Comparison of ENCODE assay signal across 13 cellular contexts in the genomic region with DNA sequence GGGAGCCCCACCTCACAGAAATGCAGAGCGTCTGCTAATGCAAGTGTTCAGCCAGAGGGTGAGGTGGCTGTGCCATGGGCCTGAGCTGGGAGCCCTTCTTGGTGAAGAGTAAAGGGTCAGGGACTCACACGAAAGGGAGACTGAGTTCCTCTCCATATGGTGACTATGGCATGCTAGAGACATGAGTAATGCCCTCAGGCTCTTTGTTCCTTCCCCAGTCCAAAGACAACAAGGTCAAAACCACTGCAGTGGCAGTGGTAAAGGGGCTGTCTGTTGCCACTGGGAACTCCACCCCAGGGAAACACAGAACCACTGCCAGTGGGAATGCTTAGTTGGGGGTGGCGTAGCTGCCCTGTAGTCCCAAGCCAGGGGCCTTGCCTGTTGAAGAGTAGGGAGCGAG. TPM values are rescaled to one million over a fixed set of nuclear protein-coding genes. Genes with fewer than 3 reads are reported as not detected.
DNase-seq lines count a peak whose midpoint lies in the region; ATAC-seq, FAIRE-seq and TF ChIP-seq lines count a peak whose summit lies in the region.
"Had no signal": no experiment of that assay in that cellular context is flagged by ENCODE, and none has a peak within 500 bp of the region (broad histone marks: within the 10 kb centered on the region; RNA-seq: fewer than 3 reads in every experiment).

No MANE protein-coding gene starts in this region.

- no peaks in the 10 kb centered on the region for H3K36me3 ChIP-seq in astrocyte (ENCODE audit: insufficient read depth, low read length)

- H3K4me1 Mint-ChIP-seq in astrocyte (ENCODE audit: low read depth, unreplicated experiment), result peaks cover 6% of the 10 kb centered on the region
- H3K4me1 Mint-ChIP-seq: central memory CD8-positive, alpha-beta T cell had no signal

- no peak overlapping the region; the same call in 1 of the 2 replicates for H3K4me3 ChIP-seq in HL-60 (replicated peaks; ENCODE audit: insufficient read depth, low read length)
- H3K4me3 ChIP-seq in astrocyte (ENCODE audit: insufficient read depth, low read depth, low read length), result no peak overlapping the region
- H3K4me3 ChIP-seq: SK-N-MC had no signal

- ATAC-seq in HG03354 (IDR thresholded peaks at IDR 0.05; ENCODE audit: poor library complexity, severe bottlenecking, unreplicated experiment) (no peak), HG03039 (IDR thresholded peaks at IDR 0.05; ENCODE audit: unreplicated experiment) (no peak), GM21390 (IDR thresholded peaks at IDR 0.05; ENCODE audit: unreplicated experiment) (no peak)

- no peaks in the 10 kb centered on the region for H3K79me2 ChIP-seq in astrocyte (ENCODE audit: insufficient read depth, low read length)

- FAIRE-seq in astrocyte (lab: Jason Lieb, UNC), result peak; percentile 98

- peak; percentile 44 for DNase-seq in AG08395 (ENCODE audit: low spot score)
- DNase-seq in HL-60 (ENCODE audit: low read depth in 1 of 2, low spot score in 1 of 2), result peak in 1 of 2 experiments; percentile 16
- peak; percentile 77 for DNase-seq in astrocyte (ENCODE audit: low read depth)
- peak; percentile 17 for DNase-seq in foreskin melanocyte
- no peak for DNase-seq in CD1c-positive myeloid dendritic cell (ENCODE audit: extremely low spot score)
- DNase-seq: activated naive CD4-positive, alpha-beta T cell; DMS 273 treated with DMSO at 0.1 percent for 48 hours; occipital lobe had no signal

- no peak overlapping the region for H3K27ac Mint-ChIP-seq in astrocyte (ENCODE audit: unreplicated experiment)

- no peaks in the 10 kb centered on the region for H3K9me3 ChIP-seq in astrocyte (ENCODE audit: insufficient read depth, low read depth, low read length)

- peak overlapping the region; percentile 45 for H3K9ac ChIP-seq in astrocyte (ENCODE audit: low read length)

- no peaks in the 10 kb centered on the region for H3K9me3 Mint-ChIP-seq in astrocyte (ENCODE audit: unreplicated experiment)
- H3K9me3 Mint-ChIP-seq: central memory CD8-positive, alpha-beta T cell had no signal

- no peaks in the 10 kb centered on the region for H4K20me1 ChIP-seq in astrocyte (ENCODE audit: insufficient read depth, low read length)

- H3K4me3 Mint-ChIP-seq in astrocyte (ENCODE audit: unreplicated experiment), result no peak overlapping the region
- H3K4me3 Mint-ChIP-seq: central memory CD8-positive, alpha-beta T cell had no signal

- H3K27me3 ChIP-seq in HL-60 (ENCODE audit: insufficient read depth, poor library complexity, severe bottlenecking), result no peaks in the 10 kb centered on the region
- no peaks in the 10 kb centered on the region for H3K27me3 ChIP-seq in astrocyte (ENCODE audit: insufficient read depth, low read length)

- no peaks in the 10 kb centered on the region for H3K36me3 Mint-ChIP-seq in astrocyte (ENCODE audit: low read depth, unreplicated experiment)

- no peaks in the 10 kb centered on the region for H3K27me3 Mint-ChIP-seq in astrocyte (ENCODE audit: low read depth, unreplicated experiment)

- peak overlapping the region; percentile 52 for H3K4me2 ChIP-seq in astrocyte (ENCODE audit: low read length)

- no peak for TF ChIP-seq CTCF in HL-60 (IDR thresholded peaks at IDR 0.05; ENCODE audit: insufficient read depth, low read length)
- TF ChIP-seq CTCF in astrocyte (IDR thresholded peaks at IDR 0.05; ENCODE audit: insufficient read depth, low read depth, low read length), result no peak

- H3K27ac ChIP-seq in HL-60 (replicated peaks) (peak overlapping the region; percentile 84), astrocyte (ENCODE audit: low read depth, low read length) (peak overlapping the region; percentile 82)
- H3K27ac ChIP-seq: SK-N-MC had no signal

- no peak overlapping the region for H2AFZ ChIP-seq in astrocyte (ENCODE audit: low read depth, low read length)

- peaks cover 14% of the 10 kb centered on the region for H3K4me1 ChIP-seq in astrocyte (ENCODE audit: insufficient read depth, low read length)

RNA-seq across cellular contexts. Expression of gene RAB40AL, which starts 22.4 kb away (rescaled TPM):
- total RNA-seq in astrocyte, result 0.25 TPM in 1 of 2 replicates, not detected in the other
